In the genomic region with DNA sequence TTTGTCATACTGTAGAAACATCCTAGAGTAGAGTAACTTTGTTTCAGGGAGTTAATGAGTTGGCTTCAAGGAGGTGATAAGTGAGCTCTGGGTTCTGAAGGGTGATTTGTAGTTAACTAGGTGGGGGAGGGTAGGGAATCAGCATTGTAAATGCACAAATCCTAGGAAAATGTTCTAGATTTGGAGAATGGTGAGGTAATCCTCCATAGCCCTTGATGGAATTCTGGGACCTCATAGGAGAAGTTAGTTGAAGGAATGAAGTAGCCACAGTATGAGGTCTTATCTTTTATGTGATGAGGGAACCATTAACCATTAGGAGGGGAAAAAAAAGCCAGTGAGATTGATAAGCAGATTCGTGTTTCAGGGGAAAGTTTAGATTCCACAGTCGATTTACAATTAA, we compare ENCODE assay signal across 1 cellular context.
TF ChIP-seq lines count a peak whose summit lies in the region.

No MANE protein-coding gene starts in this region.

TF ChIP-seq in WTC11, 78 proteins besides CTCF, POLR2A, EP300 and RAD21 (continued from another document):
- TF ChIP-seq ZNF281 (CRISPR knock-in tag; IDR thresholded peaks at IDR 0.05) = no peak
- TF ChIP-seq, protein P1, sequence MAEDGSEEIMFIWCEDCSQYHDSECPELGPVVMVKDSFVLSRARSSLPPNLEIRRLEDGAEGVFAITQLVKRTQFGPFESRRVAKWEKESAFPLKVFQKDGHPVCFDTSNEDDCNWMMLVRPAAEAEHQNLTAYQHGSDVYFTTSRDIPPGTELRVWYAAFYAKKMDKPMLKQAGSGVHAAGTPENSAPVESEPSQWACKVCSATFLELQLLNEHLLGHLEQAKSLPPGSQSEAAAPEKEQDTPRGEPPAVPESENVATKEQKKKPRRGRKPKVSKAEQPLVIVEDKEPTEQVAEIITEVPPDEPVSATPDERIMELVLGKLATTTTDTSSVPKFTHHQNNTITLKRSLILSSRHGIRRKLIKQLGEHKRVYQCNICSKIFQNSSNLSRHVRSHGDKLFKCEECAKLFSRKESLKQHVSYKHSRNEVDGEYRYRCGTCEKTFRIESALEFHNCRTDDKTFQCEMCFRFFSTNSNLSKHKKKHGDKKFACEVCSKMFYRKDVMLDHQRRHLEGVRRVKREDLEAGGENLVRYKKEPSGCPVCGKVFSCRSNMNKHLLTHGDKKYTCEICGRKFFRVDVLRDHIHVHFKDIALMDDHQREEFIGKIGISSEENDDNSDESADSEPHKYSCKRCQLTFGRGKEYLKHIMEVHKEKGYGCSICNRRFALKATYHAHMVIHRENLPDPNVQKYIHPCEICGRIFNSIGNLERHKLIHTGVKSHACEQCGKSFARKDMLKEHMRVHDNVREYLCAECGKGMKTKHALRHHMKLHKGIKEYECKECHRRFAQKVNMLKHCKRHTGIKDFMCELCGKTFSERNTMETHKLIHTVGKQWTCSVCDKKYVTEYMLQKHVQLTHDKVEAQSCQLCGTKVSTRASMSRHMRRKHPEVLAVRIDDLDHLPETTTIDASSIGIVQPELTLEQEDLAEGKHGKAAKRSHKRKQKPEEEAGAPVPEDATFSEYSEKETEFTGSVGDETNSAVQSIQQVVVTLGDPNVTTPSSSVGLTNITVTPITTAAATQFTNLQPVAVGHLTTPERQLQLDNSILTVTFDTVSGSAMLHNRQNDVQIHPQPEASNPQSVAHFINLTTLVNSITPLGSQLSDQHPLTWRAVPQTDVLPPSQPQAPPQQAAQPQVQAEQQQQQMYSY (CRISPR knock-in tag; IDR thresholded peaks at IDR 0.05) = no peak
- no peak for TF ChIP-seq ZNF263 (CRISPR knock-in tag; IDR thresholded peaks at IDR 0.05; ENCODE audit: low read depth)
